8 cellular contexts compared by ENCODE assay signal in genomic region chr3:104460477-104461406, GRCh38.
A peak's percentile ranks its signal among the peaks of the same experiment; 100 is the strongest.
DNase-seq lines count a peak whose midpoint lies in the region; ATAC-seq and TF ChIP-seq lines count a peak whose summit lies in the region.

No MANE protein-coding gene starts in this region.

- peak; percentile 65 for ATAC-seq in Right ventricle myocardium superior (ENCODE audit: poor library complexity)
- ATAC-seq in left colon = no peak

- H3K4me3 ChIP-seq in right atrium auricular region = no peak overlapping the region
- no peak overlapping the region for H3K4me3 ChIP-seq in cardiac muscle cell
- H3K4me3 ChIP-seq in testis = no peak overlapping the region

- no peak overlapping the region for H3K27ac ChIP-seq in right atrium auricular region
- H3K27ac ChIP-seq in cardiac muscle cell = peak overlapping the region; percentile 98
- no peak overlapping the region for H3K27ac ChIP-seq in testis

- TF ChIP-seq CTCF in right atrium auricular region (IDR thresholded peaks at IDR 0.05) (peak in 1 of 2 donors; percentile 55), cardiac muscle cell (IDR thresholded peaks at IDR 0.05; ENCODE audit: low read depth, low read length) (peak; percentile 35), testis (IDR thresholded peaks at IDR 0.05) (peak; percentile 13 to 33 (median 33))

- 30 to 61% methylated on average over 1 of the region's 1 CpG for WGBS in testis, 2 donors

- H3K9me3 ChIP-seq in right atrium auricular region = peaks cover 0 to 7% of the 10 kb centered on the region in 2 donors
- H3K9me3 ChIP-seq in cardiac muscle cell (ENCODE audit: low read depth) = no peaks in the 10 kb centered on the region
- no peaks in the 10 kb centered on the region for H3K9me3 ChIP-seq in testis

- H3K36me3 ChIP-seq in right atrium auricular region (no peaks in the 10 kb centered on the region), cardiac muscle cell (no peaks in the 10 kb centered on the region), testis (ENCODE audit: low read depth, missing control alignments) (no peaks in the 10 kb centered on the region)

- H3K4me1 ChIP-seq in right atrium auricular region = peaks cover 0 to 13% of the 10 kb centered on the region in 2 donors
- H3K4me1 ChIP-seq in cardiac muscle cell (ENCODE audit: low read depth) = peaks cover 28% of the 10 kb centered on the region
- no peaks in the 10 kb centered on the region for H3K4me1 ChIP-seq in testis

- no peak for TF ChIP-seq POLR2A in testis (IDR thresholded peaks at IDR 0.05)

- DNase-seq in Right ventricle myocardium superior = no peak
- no peak for DNase-seq in right atrium auricular region (ENCODE audit: low spot score)
- DNase-seq in NCI-H82 treated with DMSO at 0.1 percent for 48 hours (lab: John Stamatoyannopoulos, UW; ENCODE audit: unreplicated experiment) = peak; percentile 25
- peak; percentile 55 to 64 for DNase-seq in cardiac muscle cell (ENCODE audit: low read depth in 1 of 2, low spot score in 1 of 2)
- DNase-seq in testis = peak; percentile 23
- DNase-seq in activated gamma-delta T cell (lab: John Stamatoyannopoulos, UW) = no peak
- no peak for DNase-seq in left colon
- DNase-seq in activated CD4-positive, alpha-beta T cell treated with anti-CD3 and anti-CD28 coated beads for 1 hour = no peak

- no peaks in the 10 kb centered on the region for H3K27me3 ChIP-seq in right atrium auricular region
- H3K27me3 ChIP-seq in cardiac muscle cell = no peaks in the 10 kb centered on the region
- no peaks in the 10 kb centered on the region for H3K27me3 ChIP-seq in testis

- intact Hi-C loops in Right ventricle myocardium superior (cut with DNase I) = no loop called here
- intact Hi-C loops in testis (cut with DNase I; ENCODE audit: low total_unique reads) = no loop called here
- intact Hi-C loops in left colon (cut with DNase I, micrococcal nuclease) = no loop called here

Comparison
In these comparisons a context has a peak if more than half of its experiments do, and no peak if none do; other contexts are left out.
1. DNase-seq: peak in NCI-H82 treated with DMSO at 0.1 percent for 48 hours (single experiment), cardiac muscle cell (2 of 2) and testis (single experiment); none in Right ventricle myocardium superior (single experiment), right atrium auricular region (single experiment), activated gamma-delta T cell (single experiment), left colon (0 of 2) and activated CD4-positive, alpha-beta T cell treated with anti-CD3 and anti-CD28 coated beads for 1 hour (single experiment).